ENCODE assay signal across 8 cellular contexts in genomic region chr11:31340903-31341572, GRCh38. TPM values are rescaled to one million over a fixed set of nuclear protein-coding genes. Genes with fewer than 3 reads are reported as not detected.
A peak's percentile ranks its signal among the peaks of the same experiment; 100 is the strongest.
DNase-seq lines count a peak whose midpoint lies in the region; ATAC-seq and TF ChIP-seq lines count a peak whose summit lies in the region.

No MANE protein-coding gene starts in this region.

- H3K9ac ChIP-seq in colonic mucosa (ENCODE audit: low read depth in 2 of 2, low read length in 2 of 2), result no peak overlapping the region

- no peak for TF ChIP-seq POLR2A in prostate gland (IDR thresholded peaks at IDR 0.05)

- ATAC-seq in GM18867 (IDR thresholded peaks at IDR 0.05; ENCODE audit: unreplicated experiment), result peak; percentile 75
- no peak for ATAC-seq in GM19035 (IDR thresholded peaks at IDR 0.05; ENCODE audit: unreplicated experiment)
- ATAC-seq in omental fat pad (ENCODE audit: low FRiP score), result no peak

- no peak overlapping the region for H3K4me3 ChIP-seq in colonic mucosa
- no peak overlapping the region for H3K4me3 ChIP-seq in prostate gland

- TF ChIP-seq CTCF in colonic mucosa (IDR thresholded peaks at IDR 0.05), result peak; percentile 38
- TF ChIP-seq CTCF in prostate gland (IDR thresholded peaks at IDR 0.05), result no peak
- TF ChIP-seq CTCF in omental fat pad (IDR thresholded peaks at IDR 0.05), result no peak

- H3K9me3 ChIP-seq in colonic mucosa (no peaks in the 10 kb centered on the region), prostate gland (no peaks in the 10 kb centered on the region)

- no peak overlapping the region for H3K27ac ChIP-seq in colonic mucosa
- no peak overlapping the region for H3K27ac ChIP-seq in prostate gland

- 91% methylated on average over 5 of the region's 5 CpGs for WGBS in prostate gland

- no peaks in the 10 kb centered on the region for H3K4me1 ChIP-seq in colonic mucosa
- H3K4me1 ChIP-seq in prostate gland (replicated peaks), result no peaks in the 10 kb centered on the region

- intact Hi-C loops in colonic mucosa (cut with DNase I) (no loop called here), prostate gland (cut with DNase I) (no loop called here)

- DNase-seq in AML-193 (lab: John Stamatoyannopoulos, UW) (peak; percentile 16 to 39), NCI-H748 (lab: John Stamatoyannopoulos, UW; ENCODE audit: unreplicated experiment) (peak; percentile 38), colonic mucosa (peak; percentile 21), renal cortical epithelial cell (ENCODE audit: low read depth) (peak; percentile 21), prostate gland (ENCODE audit: low spot score) (no peak), omental fat pad (ENCODE audit: low spot score) (no peak)

- no peaks in the 10 kb centered on the region for H3K36me3 ChIP-seq in colonic mucosa
- H3K36me3 ChIP-seq in prostate gland, result no peaks in the 10 kb centered on the region

- H3K27me3 ChIP-seq in colonic mucosa (no peaks in the 10 kb centered on the region), prostate gland (replicated peaks; ENCODE audit: insufficient read depth) (no peaks in the 10 kb centered on the region)

RNA-seq across cellular contexts. Expression of gene DCDC1, which starts 28.5 kb away (rescaled TPM):
- total RNA-seq in colonic mucosa (not detected), renal cortical epithelial cell (0.35 and 6.8 TPM in 2 replicates), prostate gland (1 to 10 TPM in 1 of 2 donors, under 1 TPM in 1; 0.36 to 2.5 TPM), omental fat pad (1 to 10 TPM in 1 of 4 donors, under 1 TPM in 2, not detected in 1; 0.06 to 1.7 (median 0.36) TPM)

RNA-seq across cellular contexts. Expression of gene DNAJC24, which starts 28.6 kb away (rescaled TPM):
- total RNA-seq in colonic mucosa (10 to 100 TPM in 1 of 2 donors, 1 to 10 TPM in 1; 8.3 to 10.1 TPM), renal cortical epithelial cell (13.5 and 24.8 TPM in 2 replicates), prostate gland (10 to 100 TPM in 1 of 2 donors, 1 to 10 TPM in 1; 8.8 to 23.2 TPM), omental fat pad (10 to 100 TPM; 11.6 to 19.5 (median 13.9) TPM)

Comparison
In these comparisons a context has a peak if more than half of its experiments do, and no peak if none do; other contexts are left out.
1. DNase-seq: peak in AML-193 (2 of 2), NCI-H748 (single experiment), colonic mucosa (single experiment) and renal cortical epithelial cell (single experiment); none in prostate gland (single experiment) and omental fat pad (single experiment).